8 cellular contexts compared by ENCODE assay signal in genomic region chr5:68711311-68712200, GRCh38.
DNase-seq lines count a peak whose midpoint lies in the region; ATAC-seq and TF ChIP-seq lines count a peak whose summit lies in the region.

No MANE protein-coding gene starts in this region.

- no peak overlapping the region for H3K4me3 ChIP-seq in mucosa of descending colon

- intact Hi-C loops in mucosa of descending colon (cut with DNase I, micrococcal nuclease), result no loop called here

- no peaks in the 10 kb centered on the region for H3K9me3 ChIP-seq in mucosa of descending colon

- DNase-seq in DMS53 (lab: John Stamatoyannopoulos, UW) (peak; percentile 10), DMS53 treated with DMSO at 0.1 percent for 48 hours (lab: John Stamatoyannopoulos, UW; ENCODE audit: unreplicated experiment) (no peak), HCEC 1CT (peak; percentile 14), NCI-H69 (lab: John Stamatoyannopoulos, UW) (peak; percentile 40), mucosa of descending colon (no peak), NCI-H1092 (lab: John Stamatoyannopoulos, UW) (no peak), pons (ENCODE audit: low spot score) (no peak), amniotic stem cell (lab: John Stamatoyannopoulos, UW) (no peak)

- H3K4me1 ChIP-seq in mucosa of descending colon (ENCODE audit: low read depth), result no peaks in the 10 kb centered on the region

- peak; percentile 70 for ATAC-seq in mucosa of descending colon

- TF ChIP-seq CTCF in mucosa of descending colon (IDR thresholded peaks at IDR 0.05), result no peak

- H3K36me3 ChIP-seq in mucosa of descending colon (ENCODE audit: low read depth), result no peaks in the 10 kb centered on the region

Comparison
In these comparisons a context has a peak if more than half of its experiments do, and no peak if none do; other contexts are left out.
1. DNase-seq: peak in DMS53 (single experiment), HCEC 1CT (single experiment) and NCI-H69 (single experiment); none in DMS53 treated with DMSO at 0.1 percent for 48 hours (single experiment), mucosa of descending colon (0 of 3), NCI-H1092 (single experiment), pons (single experiment) and amniotic stem cell (single experiment).